ENCODE assay signal across 21 cellular contexts in the genomic region with DNA sequence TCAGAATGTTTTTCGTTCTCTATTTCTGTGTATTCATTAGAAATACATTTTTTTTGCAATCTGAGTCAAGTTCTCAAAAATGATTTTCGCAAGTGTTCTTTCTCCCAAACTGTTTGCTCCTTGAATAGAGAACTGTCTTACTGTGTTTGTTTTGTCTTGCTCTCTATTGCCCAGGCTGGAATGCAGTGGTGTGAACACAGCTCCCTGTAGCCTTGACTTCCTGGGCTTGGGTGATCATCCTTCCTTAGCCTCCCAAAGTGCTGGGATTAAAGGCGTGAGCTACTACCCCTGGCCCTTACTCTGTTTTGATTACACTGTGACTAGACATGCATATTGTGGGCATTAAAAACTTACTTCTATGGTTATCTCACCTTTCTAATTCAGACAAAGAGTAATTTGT. TPM values are rescaled to one million over a fixed set of nuclear protein-coding genes. Genes with fewer than 3 reads are reported as not detected.
A peak's percentile ranks its signal among the peaks of the same experiment; 100 is the strongest.
DNase-seq lines count a peak whose midpoint lies in the region; ATAC-seq, FAIRE-seq and TF ChIP-seq lines count a peak whose summit lies in the region.
"Had no signal": no experiment of that assay in that cellular context is flagged by ENCODE, and none has a peak within 500 bp of the region (broad histone marks: within the 10 kb centered on the region; RNA-seq: fewer than 3 reads in every experiment).

No MANE protein-coding gene starts in this region.

- ATAC-seq in activated naive CD8-positive, alpha-beta T cell treated with anti-CD3 and anti-CD28 coated beads, Interleukin-2, amount 50 U/mL, for 24 hours: no peak
- ATAC-seq in naive thymus-derived CD8-positive, alpha-beta T cell: no peak
- ATAC-seq in HG02973 (IDR thresholded peaks at IDR 0.05; ENCODE audit: unreplicated experiment): no peak
- ATAC-seq: K562, PC-3 had no signal

- H3K4me1 ChIP-seq in astrocyte (ENCODE audit: insufficient read depth, low read length) (no peaks in the 10 kb centered on the region), kidney (ENCODE audit: control insufficient read depth in 1 of 2, insufficient read depth in 1 of 2, low read depth in 1 of 2, low read length in 2 of 2) (no peaks in the 10 kb centered on the region)

- H3K36me3 ChIP-seq in astrocyte (ENCODE audit: insufficient read depth, low read length) (peaks cover 54% of the 10 kb centered on the region), kidney (ENCODE audit: control insufficient read depth in 1 of 2, insufficient read depth in 2 of 2, low read length in 2 of 2) (peaks cover 26 to 38% of the 10 kb centered on the region in 2 donors)

- H3K27ac Mint-ChIP-seq in activated naive CD8-positive, alpha-beta T cell treated with anti-CD3 and anti-CD28 coated beads for 36 hours: peak overlapping the region; percentile 17
- H3K27ac Mint-ChIP-seq in activated naive CD8-positive, alpha-beta T cell treated with anti-CD3 and anti-CD28 coated beads, Interleukin-2, amount 50 U/mL, for 24 hours: no peak overlapping the region
- peak overlapping the region; percentile 27 for H3K27ac Mint-ChIP-seq in astrocyte (ENCODE audit: unreplicated experiment)
- peak overlapping the region in 9 of 10 donors; percentile 20 to 81 (median 62) for H3K27ac Mint-ChIP-seq in naive thymus-derived CD8-positive, alpha-beta T cell
- H3K27ac Mint-ChIP-seq in activated T-helper 1 cell treated with anti-CD3 and anti-CD28 coated beads, Interleukin-12 subunit alpha, Interleukin-12 subunit beta, Interleukin-2, Interleukin-4 antibody, amounts not matched to agents 30 ng/mL and 10 ng/mL and 1 ng/mL, durations not matched to agents 14 hours and 24 hours and 36 hours: no peak overlapping the region
- H3K27ac Mint-ChIP-seq: CD4-positive, alpha-beta T cell had no signal

- POLR2A ChIA-PET in naive thymus-derived CD8-positive, alpha-beta T cell (lab: Charles Lee): no interaction called here

- H2AFZ ChIP-seq in astrocyte (ENCODE audit: low read depth, low read length): no peak overlapping the region

- FAIRE-seq in astrocyte (lab: Jason Lieb, UNC) (no peak), kidney (lab: Jason Lieb, UNC) (no peak)
- FAIRE-seq: H54, K562 had no signal

- no peak overlapping the region for H3K4me3 Mint-ChIP-seq in activated naive CD8-positive, alpha-beta T cell treated with anti-CD3 and anti-CD28 coated beads for 36 hours
- H3K4me3 Mint-ChIP-seq in activated naive CD8-positive, alpha-beta T cell treated with anti-CD3 and anti-CD28 coated beads, Interleukin-2, amount 50 U/mL, for 24 hours: no peak overlapping the region
- H3K4me3 Mint-ChIP-seq in astrocyte (ENCODE audit: unreplicated experiment): no peak overlapping the region
- no peak overlapping the region for H3K4me3 Mint-ChIP-seq in naive thymus-derived CD8-positive, alpha-beta T cell
- no peak overlapping the region for H3K4me3 Mint-ChIP-seq in activated T-helper 1 cell treated with anti-CD3 and anti-CD28 coated beads, Interleukin-12 subunit alpha, Interleukin-12 subunit beta, Interleukin-2, Interleukin-4 antibody, amounts not matched to agents 30 ng/mL and 10 ng/mL and 1 ng/mL, durations not matched to agents 14 hours and 24 hours and 36 hours
- H3K4me3 Mint-ChIP-seq: CD4-positive, alpha-beta T cell had no signal

- H3K9me3 ChIP-seq in astrocyte (ENCODE audit: insufficient read depth, low read depth, low read length) (no peaks in the 10 kb centered on the region), kidney (ENCODE audit: control insufficient read depth in 1 of 2, low read length in 2 of 2) (no peaks in the 10 kb centered on the region)
- H3K9me3 ChIP-seq: MG63 had no signal

- H3K4me2 ChIP-seq in astrocyte (ENCODE audit: low read length): no peak overlapping the region

- H4K20me1 ChIP-seq in astrocyte (ENCODE audit: insufficient read depth, low read length): peaks cover 27% of the 10 kb centered on the region

- no peak for DNase-seq in activated naive CD8-positive, alpha-beta T cell treated with anti-CD3 and anti-CD28 coated beads for 36 hours
- no peak for DNase-seq in activated naive CD8-positive, alpha-beta T cell treated with anti-CD3 and anti-CD28 coated beads, Interleukin-2, amount 50 U/mL, for 24 hours
- DNase-seq in astrocyte (ENCODE audit: low read depth) (no peak), kidney (no peak)
- no peak for DNase-seq in naive thymus-derived CD8-positive, alpha-beta T cell
- no peak for DNase-seq in activated T-helper 1 cell treated with anti-CD3 and anti-CD28 coated beads, Interleukin-12 subunit alpha, Interleukin-12 subunit beta, Interleukin-2, Interleukin-4 antibody, amounts not matched to agents 30 ng/mL and 10 ng/mL and 1 ng/mL, durations not matched to agents 14 hours and 24 hours and 36 hours (ENCODE audit: low spot score)
- DNase-seq: CD4-positive, alpha-beta T cell; COR-L47; DMS79 treated with DMSO at 0.1 percent for 48 hours; MG63; NCI-H1048; NCI-H1436; NCI-H187 treated with DMSO at 0.1 percent for 48 hours; NCI-H2107; NCI-H446 treated with DMSO at 0.1 percent for 48 hours; NCI-H526 treated with DMSO at 0.1 percent for 48 hours; PC-3; Right ventricle myocardium superior had no signal

- intact Hi-C loops in activated T-helper 1 cell treated with anti-CD3 and anti-CD28 coated beads, Interleukin-12 subunit alpha, Interleukin-12 subunit beta, Interleukin-2, Interleukin-4 antibody, amounts not matched to agents 30 ng/mL and 10 ng/mL and 1 ng/mL, durations not matched to agents 14 hours and 24 hours and 36 hours (cut with micrococcal nuclease): no loop called here
- intact Hi-C loops in kidney (cut with DNase I): no loop called here

- H3K9ac ChIP-seq in astrocyte (ENCODE audit: low read length): no peak overlapping the region
- no peak overlapping the region for H3K9ac ChIP-seq in kidney (ENCODE audit: low read length in 2 of 2)

- H3K4me1 Mint-ChIP-seq in activated naive CD8-positive, alpha-beta T cell treated with anti-CD3 and anti-CD28 coated beads for 36 hours: peaks cover 2% of the 10 kb centered on the region
- no peaks in the 10 kb centered on the region for H3K4me1 Mint-ChIP-seq in activated naive CD8-positive, alpha-beta T cell treated with anti-CD3 and anti-CD28 coated beads, Interleukin-2, amount 50 U/mL, for 24 hours
- H3K4me1 Mint-ChIP-seq in astrocyte (ENCODE audit: low read depth, unreplicated experiment): peaks cover 10% of the 10 kb centered on the region
- peaks cover 0 to 6% (median under 1%) of the 10 kb centered on the region in 4 donors for H3K4me1 Mint-ChIP-seq in naive thymus-derived CD8-positive, alpha-beta T cell
- no peaks in the 10 kb centered on the region for H3K4me1 Mint-ChIP-seq in activated T-helper 1 cell treated with anti-CD3 and anti-CD28 coated beads, Interleukin-12 subunit alpha, Interleukin-12 subunit beta, Interleukin-2, Interleukin-4 antibody, amounts not matched to agents 30 ng/mL and 10 ng/mL and 1 ng/mL, durations not matched to agents 14 hours and 24 hours and 36 hours (ENCODE audit: low read depth)

- H3K27me3 Mint-ChIP-seq in activated naive CD8-positive, alpha-beta T cell treated with anti-CD3 and anti-CD28 coated beads for 36 hours: no peaks in the 10 kb centered on the region
- H3K27me3 Mint-ChIP-seq in activated naive CD8-positive, alpha-beta T cell treated with anti-CD3 and anti-CD28 coated beads, Interleukin-2, amount 50 U/mL, for 24 hours: no peaks in the 10 kb centered on the region
- no peaks in the 10 kb centered on the region for H3K27me3 Mint-ChIP-seq in astrocyte (ENCODE audit: low read depth, unreplicated experiment)
- no peaks in the 10 kb centered on the region for H3K27me3 Mint-ChIP-seq in naive thymus-derived CD8-positive, alpha-beta T cell
- no peaks in the 10 kb centered on the region for H3K27me3 Mint-ChIP-seq in activated T-helper 1 cell treated with anti-CD3 and anti-CD28 coated beads, Interleukin-12 subunit alpha, Interleukin-12 subunit beta, Interleukin-2, Interleukin-4 antibody, amounts not matched to agents 30 ng/mL and 10 ng/mL and 1 ng/mL, durations not matched to agents 14 hours and 24 hours and 36 hours (ENCODE audit: insufficient read depth)
- H3K27me3 Mint-ChIP-seq: CD4-positive, alpha-beta T cell had no signal

- H3K27me3 ChIP-seq in astrocyte (ENCODE audit: insufficient read depth, low read length): no peaks in the 10 kb centered on the region
- H3K27me3 ChIP-seq: MG63 had no signal

- no peak overlapping the region for H3K4me3 ChIP-seq in astrocyte (ENCODE audit: insufficient read depth, low read depth, low read length)
- no peak overlapping the region for H3K4me3 ChIP-seq in kidney (ENCODE audit: low read length in 2 of 2)
- H3K4me3 ChIP-seq: K562, MG63 had no signal

- no peak overlapping the region for H3K27ac ChIP-seq in astrocyte (ENCODE audit: low read depth, low read length)
- no peak overlapping the region for H3K27ac ChIP-seq in kidney (ENCODE audit: low read depth in 2 of 2, low read length in 2 of 2)

- H3K79me2 ChIP-seq in astrocyte (ENCODE audit: insufficient read depth, low read length): peaks cover 11% of the 10 kb centered on the region

- TF ChIP-seq CTCF in astrocyte (IDR thresholded peaks at IDR 0.05; ENCODE audit: insufficient read depth, low read depth, low read length) (no peak), kidney (IDR thresholded peaks at IDR 0.05; ENCODE audit: borderline replicate concordance, extremely low read depth, insufficient read depth) (no peak)

- peaks cover 32% of the 10 kb centered on the region for H3K36me3 Mint-ChIP-seq in activated naive CD8-positive, alpha-beta T cell treated with anti-CD3 and anti-CD28 coated beads for 36 hours
- peaks cover 72% of the 10 kb centered on the region for H3K36me3 Mint-ChIP-seq in activated naive CD8-positive, alpha-beta T cell treated with anti-CD3 and anti-CD28 coated beads, Interleukin-2, amount 50 U/mL, for 24 hours (ENCODE audit: low read depth)
- H3K36me3 Mint-ChIP-seq in astrocyte (ENCODE audit: low read depth, unreplicated experiment): peaks cover 20% of the 10 kb centered on the region
- peaks cover 0 to 97% (median 24%) of the 10 kb centered on the region in 3 donors for H3K36me3 Mint-ChIP-seq in naive thymus-derived CD8-positive, alpha-beta T cell
- H3K36me3 Mint-ChIP-seq in activated T-helper 1 cell treated with anti-CD3 and anti-CD28 coated beads, Interleukin-12 subunit alpha, Interleukin-12 subunit beta, Interleukin-2, Interleukin-4 antibody, amounts not matched to agents 30 ng/mL and 10 ng/mL and 1 ng/mL, durations not matched to agents 14 hours and 24 hours and 36 hours (ENCODE audit: low read depth): peaks cover 48% of the 10 kb centered on the region

- no peaks in the 10 kb centered on the region for H3K9me3 Mint-ChIP-seq in activated naive CD8-positive, alpha-beta T cell treated with anti-CD3 and anti-CD28 coated beads for 36 hours
- H3K9me3 Mint-ChIP-seq in activated naive CD8-positive, alpha-beta T cell treated with anti-CD3 and anti-CD28 coated beads, Interleukin-2, amount 50 U/mL, for 24 hours: no peaks in the 10 kb centered on the region
- no peaks in the 10 kb centered on the region for H3K9me3 Mint-ChIP-seq in astrocyte (ENCODE audit: unreplicated experiment)
- no peaks in the 10 kb centered on the region for H3K9me3 Mint-ChIP-seq in naive thymus-derived CD8-positive, alpha-beta T cell
- H3K9me3 Mint-ChIP-seq in activated T-helper 1 cell treated with anti-CD3 and anti-CD28 coated beads, Interleukin-12 subunit alpha, Interleukin-12 subunit beta, Interleukin-2, Interleukin-4 antibody, amounts not matched to agents 30 ng/mL and 10 ng/mL and 1 ng/mL, durations not matched to agents 14 hours and 24 hours and 36 hours: no peaks in the 10 kb centered on the region
- H3K9me3 Mint-ChIP-seq: CD4-positive, alpha-beta T cell had no signal

RNA-seq across cellular contexts. Expression of gene LUC7L2, which starts 56.7 kb away (rescaled TPM):
- 100 to 1,000 TPM; 150 to 156 TPM for total RNA-seq in activated naive CD8-positive, alpha-beta T cell treated with anti-CD3 and anti-CD28 coated beads for 36 hours
- total RNA-seq in astrocyte (87.8 and 91.8 TPM in 2 replicates), kidney (97.9 TPM)
- 100 to 1,000 TPM; 139 to 147 TPM for total RNA-seq in naive thymus-derived CD8-positive, alpha-beta T cell
- 10 to 100 TPM; 51.6 to 80.6 (median 55.2) TPM for polyA plus RNA-seq in naive thymus-derived CD8-positive, alpha-beta T cell
- 179 and 194 TPM in 2 replicates for total RNA-seq in activated T-helper 1 cell treated with anti-CD3 and anti-CD28 coated beads, Interleukin-12 subunit alpha, Interleukin-12 subunit beta, Interleukin-2, Interleukin-4 antibody, amounts not matched to agents 30 ng/mL and 10 ng/mL and 1 ng/mL, durations not matched to agents 14 hours and 24 hours and 36 hours
- 33.0 TPM for polyA plus RNA-seq in kidney (ENCODE audit: insufficient read depth, low read depth, low replicate concordance)

Comparison
In these comparisons a context has a peak if more than half of its experiments do, and no peak if none do; other contexts are left out.
1. H3K27ac Mint-ChIP-seq: peak in activated naive CD8-positive, alpha-beta T cell treated with anti-CD3 and anti-CD28 coated beads for 36 hours (single experiment), astrocyte (single experiment) and naive thymus-derived CD8-positive, alpha-beta T cell (9 of 10); none in activated naive CD8-positive, alpha-beta T cell treated with anti-CD3 and anti-CD28 coated beads, Interleukin-2, amount 50 U/mL, for 24 hours (single experiment) and activated T-helper 1 cell treated with anti-CD3 and anti-CD28 coated beads, Interleukin-12 subunit alpha, Interleukin-12 subunit beta, Interleukin-2, Interleukin-4 antibody, amounts not matched to agents 30 ng/mL and 10 ng/mL and 1 ng/mL, durations not matched to agents 14 hours and 24 hours and 36 hours (single experiment).